In genomic region chr3:196673632-196674031, GRCh38 we compare ENCODE assay signal across 36 cellular contexts. TPM values are rescaled to one million over a fixed set of nuclear protein-coding genes. Genes with fewer than 3 reads are reported as not detected.
"Had no signal": no experiment of that assay in that cellular context is flagged by ENCODE, and none has a peak within 500 bp of the region (broad histone marks: within the 10 kb centered on the region; RNA-seq: fewer than 3 reads in every experiment).

No MANE protein-coding gene starts in this region.

- H3K9me3 ChIP-seq: MG63 had no signal

- DNase-seq: Kasumi-1, MG63, MM.1S, MV-4-11, NCI-H1048, NCI-H1092, NCI-H1092 treated with DMSO at 0.1 percent for 48 hours, NCI-H1105, NCI-H1105 treated with DMSO at 0.1 percent for 48 hours, NCI-H1417, NCI-H1417 treated with DMSO at 0.1 percent for 48 hours, NCI-H1436, NCI-H1436 treated with DMSO at 0.1 percent for 48 hours, NCI-H146, NCI-H1694, NCI-H1694 treated with DMSO at 0.1 percent for 48 hours, NCI-H187, NCI-H187 treated with DMSO at 0.1 percent for 48 hours, NCI-H1930, NCI-H2029, NCI-H2029 treated with DMSO at 0.1 percent for 48 hours, NCI-H2081, NCI-H2081 treated with DMSO at 0.1 percent for 48 hours, NCI-H2107, NCI-H2171, NCI-H2171 treated with DMSO at 0.1 percent for 48 hours, NCI-H2227 treated with DMSO at 0.1 percent for 48 hours, NCI-H226, NCI-H345, NCI-H446, NCI-H446 treated with DMSO at 0.1 percent for 48 hours, NCI-H510A, NCI-H510A treated with DMSO at 0.1 percent for 48 hours, NCI-H524, NCI-H524 treated with DMSO at 0.1 percent for 48 hours had no signal

- H3K4me3 ChIP-seq: MG63 had no signal

- H3K36me3 ChIP-seq: MG63 had no signal

RNA-seq across cellular contexts. Expression of gene NRROS, which starts 34.1 kb away (rescaled TPM):
- total RNA-seq: MCF 10A had no signal
